Comparison of ENCODE assay signal across 1 cellular context in the genomic region with DNA sequence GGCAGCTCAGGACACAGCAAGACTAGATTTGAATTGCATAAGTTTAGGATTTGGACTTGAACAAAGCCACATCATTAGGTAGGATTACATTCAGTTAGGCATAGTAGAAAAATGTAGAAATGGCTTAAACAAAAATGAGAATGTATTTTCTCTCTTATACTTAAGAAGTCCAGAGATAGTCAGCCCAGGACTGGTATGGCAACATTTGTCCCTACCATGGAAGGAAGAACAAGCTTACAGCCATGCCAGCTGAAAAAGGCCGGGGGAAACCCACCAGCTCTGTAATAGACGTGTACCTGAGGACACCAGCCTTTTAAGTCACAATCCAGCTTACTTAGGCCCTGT.
TF ChIP-seq lines count a peak whose summit lies in the region.

No MANE protein-coding gene starts in this region.

TF ChIP-seq in HepG2, 621 proteins besides CTCF, POLR2A, EP300 and RAD21 (continued from another document):
- TF ChIP-seq, protein P1, sequence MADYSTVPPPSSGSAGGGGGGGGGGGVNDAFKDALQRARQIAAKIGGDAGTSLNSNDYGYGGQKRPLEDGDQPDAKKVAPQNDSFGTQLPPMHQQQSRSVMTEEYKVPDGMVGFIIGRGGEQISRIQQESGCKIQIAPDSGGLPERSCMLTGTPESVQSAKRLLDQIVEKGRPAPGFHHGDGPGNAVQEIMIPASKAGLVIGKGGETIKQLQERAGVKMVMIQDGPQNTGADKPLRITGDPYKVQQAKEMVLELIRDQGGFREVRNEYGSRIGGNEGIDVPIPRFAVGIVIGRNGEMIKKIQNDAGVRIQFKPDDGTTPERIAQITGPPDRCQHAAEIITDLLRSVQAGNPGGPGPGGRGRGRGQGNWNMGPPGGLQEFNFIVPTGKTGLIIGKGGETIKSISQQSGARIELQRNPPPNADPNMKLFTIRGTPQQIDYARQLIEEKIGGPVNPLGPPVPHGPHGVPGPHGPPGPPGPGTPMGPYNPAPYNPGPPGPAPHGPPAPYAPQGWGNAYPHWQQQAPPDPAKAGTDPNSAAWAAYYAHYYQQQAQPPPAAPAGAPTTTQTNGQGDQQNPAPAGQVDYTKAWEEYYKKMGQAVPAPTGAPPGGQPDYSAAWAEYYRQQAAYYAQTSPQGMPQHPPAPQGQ (CRISPR knock-in tag; IDR thresholded peaks at IDR 0.05; ENCODE audit: borderline replicate concordance) = no peak
- TF ChIP-seq PHF21A (CRISPR knock-in tag; IDR thresholded peaks at IDR 0.05) (peak; percentile 18; the same call in 1 of the 2 replicates), HNF4G (IDR thresholded peaks at IDR 0.05; ENCODE audit: borderline replicate concordance, low read depth, low read length) (no peak), HNF4G (CRISPR knock-in tag; IDR thresholded peaks at IDR 0.05; ENCODE audit: borderline replicate concordance, low read depth) (0 out of 2 replicates have a peak, but pooled peaks have one; percentile 0), ZNF746 (CRISPR knock-in tag; IDR thresholded peaks at IDR 0.05) (0 out of 2 replicates have a peak, but pooled peaks have one; percentile 15), ZSCAN20 (CRISPR knock-in tag; IDR thresholded peaks at IDR 0.05; ENCODE audit: borderline replicate concordance) (no peak), PHF8 (CRISPR knock-in tag; IDR thresholded peaks at IDR 0.05) (no peak), ZNF235 (CRISPR knock-in tag; IDR thresholded peaks at IDR 0.05; ENCODE audit: borderline replicate concordance) (no peak), TOE1 (CRISPR knock-in tag; IDR thresholded peaks at IDR 0.05) (no peak)
- TF ChIP-seq, protein P2, sequence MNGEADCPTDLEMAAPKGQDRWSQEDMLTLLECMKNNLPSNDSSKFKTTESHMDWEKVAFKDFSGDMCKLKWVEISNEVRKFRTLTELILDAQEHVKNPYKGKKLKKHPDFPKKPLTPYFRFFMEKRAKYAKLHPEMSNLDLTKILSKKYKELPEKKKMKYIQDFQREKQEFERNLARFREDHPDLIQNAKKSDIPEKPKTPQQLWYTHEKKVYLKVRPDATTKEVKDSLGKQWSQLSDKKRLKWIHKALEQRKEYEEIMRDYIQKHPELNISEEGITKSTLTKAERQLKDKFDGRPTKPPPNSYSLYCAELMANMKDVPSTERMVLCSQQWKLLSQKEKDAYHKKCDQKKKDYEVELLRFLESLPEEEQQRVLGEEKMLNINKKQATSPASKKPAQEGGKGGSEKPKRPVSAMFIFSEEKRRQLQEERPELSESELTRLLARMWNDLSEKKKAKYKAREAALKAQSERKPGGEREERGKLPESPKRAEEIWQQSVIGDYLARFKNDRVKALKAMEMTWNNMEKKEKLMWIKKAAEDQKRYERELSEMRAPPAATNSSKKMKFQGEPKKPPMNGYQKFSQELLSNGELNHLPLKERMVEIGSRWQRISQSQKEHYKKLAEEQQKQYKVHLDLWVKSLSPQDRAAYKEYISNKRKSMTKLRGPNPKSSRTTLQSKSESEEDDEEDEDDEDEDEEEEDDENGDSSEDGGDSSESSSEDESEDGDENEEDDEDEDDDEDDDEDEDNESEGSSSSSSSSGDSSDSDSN (CRISPR knock-in tag; IDR thresholded peaks at IDR 0.05) = 0 out of 2 replicates have a peak, but pooled peaks have one; percentile 10
- TF ChIP-seq, protein P3, sequence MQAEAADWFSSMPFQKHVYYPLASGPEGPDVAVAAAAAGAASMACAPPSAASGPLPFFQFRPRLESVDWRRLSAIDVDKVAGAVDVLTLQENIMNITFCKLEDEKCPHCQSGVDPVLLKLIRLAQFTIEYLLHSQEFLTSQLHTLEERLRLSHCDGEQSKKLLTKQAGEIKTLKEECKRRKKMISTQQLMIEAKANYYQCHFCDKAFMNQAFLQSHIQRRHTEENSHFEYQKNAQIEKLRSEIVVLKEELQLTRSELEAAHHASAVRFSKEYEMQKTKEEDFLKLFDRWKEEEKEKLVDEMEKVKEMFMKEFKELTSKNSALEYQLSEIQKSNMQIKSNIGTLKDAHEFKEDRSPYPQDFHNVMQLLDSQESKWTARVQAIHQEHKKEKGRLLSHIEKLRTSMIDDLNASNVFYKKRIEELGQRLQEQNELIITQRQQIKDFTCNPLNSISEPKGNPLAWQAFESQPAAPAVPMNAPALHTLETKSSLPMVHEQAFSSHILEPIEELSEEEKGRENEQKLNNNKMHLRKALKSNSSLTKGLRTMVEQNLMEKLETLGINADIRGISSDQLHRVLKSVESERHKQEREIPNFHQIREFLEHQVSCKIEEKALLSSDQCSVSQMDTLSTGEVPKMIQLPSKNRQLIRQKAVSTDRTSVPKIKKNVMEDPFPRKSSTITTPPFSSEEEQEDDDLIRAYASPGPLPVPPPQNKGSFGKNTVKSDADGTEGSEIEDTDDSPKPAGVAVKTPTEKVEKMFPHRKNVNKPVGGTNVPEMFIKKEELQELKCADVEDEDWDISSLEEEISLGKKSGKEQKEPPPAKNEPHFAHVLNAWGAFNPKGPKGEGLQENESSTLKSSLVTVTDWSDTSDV (CRISPR knock-in tag; IDR thresholded peaks at IDR 0.05) = no peak
- TF ChIP-seq, protein P4, sequence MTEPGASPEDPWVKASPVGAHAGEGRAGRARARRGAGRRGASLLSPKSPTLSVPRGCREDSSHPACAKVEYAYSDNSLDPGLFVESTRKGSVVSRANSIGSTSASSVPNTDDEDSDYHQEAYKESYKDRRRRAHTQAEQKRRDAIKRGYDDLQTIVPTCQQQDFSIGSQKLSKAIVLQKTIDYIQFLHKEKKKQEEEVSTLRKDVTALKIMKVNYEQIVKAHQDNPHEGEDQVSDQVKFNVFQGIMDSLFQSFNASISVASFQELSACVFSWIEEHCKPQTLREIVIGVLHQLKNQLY (CRISPR knock-in tag; IDR thresholded peaks at IDR 0.05) = no peak
- TF ChIP-seq, protein P5, sequence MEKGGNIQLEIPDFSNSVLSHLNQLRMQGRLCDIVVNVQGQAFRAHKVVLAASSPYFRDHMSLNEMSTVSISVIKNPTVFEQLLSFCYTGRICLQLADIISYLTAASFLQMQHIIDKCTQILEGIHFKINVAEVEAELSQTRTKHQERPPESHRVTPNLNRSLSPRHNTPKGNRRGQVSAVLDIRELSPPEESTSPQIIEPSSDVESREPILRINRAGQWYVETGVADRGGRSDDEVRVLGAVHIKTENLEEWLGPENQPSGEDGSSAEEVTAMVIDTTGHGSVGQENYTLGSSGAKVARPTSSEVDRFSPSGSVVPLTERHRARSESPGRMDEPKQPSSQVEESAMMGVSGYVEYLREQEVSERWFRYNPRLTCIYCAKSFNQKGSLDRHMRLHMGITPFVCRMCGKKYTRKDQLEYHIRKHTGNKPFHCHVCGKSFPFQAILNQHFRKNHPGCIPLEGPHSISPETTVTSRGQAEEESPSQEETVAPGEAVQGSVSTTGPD (CRISPR knock-in tag; IDR thresholded peaks at IDR 0.05) = no peak
- TF ChIP-seq, protein P6, sequence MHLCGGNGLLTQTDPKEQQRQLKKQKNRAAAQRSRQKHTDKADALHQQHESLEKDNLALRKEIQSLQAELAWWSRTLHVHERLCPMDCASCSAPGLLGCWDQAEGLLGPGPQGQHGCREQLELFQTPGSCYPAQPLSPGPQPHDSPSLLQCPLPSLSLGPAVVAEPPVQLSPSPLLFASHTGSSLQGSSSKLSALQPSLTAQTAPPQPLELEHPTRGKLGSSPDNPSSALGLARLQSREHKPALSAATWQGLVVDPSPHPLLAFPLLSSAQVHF (CRISPR knock-in tag; IDR thresholded peaks at IDR 0.05) = no peak
